Comparison of ENCODE assay signal across 23 cellular contexts in the genomic region with DNA sequence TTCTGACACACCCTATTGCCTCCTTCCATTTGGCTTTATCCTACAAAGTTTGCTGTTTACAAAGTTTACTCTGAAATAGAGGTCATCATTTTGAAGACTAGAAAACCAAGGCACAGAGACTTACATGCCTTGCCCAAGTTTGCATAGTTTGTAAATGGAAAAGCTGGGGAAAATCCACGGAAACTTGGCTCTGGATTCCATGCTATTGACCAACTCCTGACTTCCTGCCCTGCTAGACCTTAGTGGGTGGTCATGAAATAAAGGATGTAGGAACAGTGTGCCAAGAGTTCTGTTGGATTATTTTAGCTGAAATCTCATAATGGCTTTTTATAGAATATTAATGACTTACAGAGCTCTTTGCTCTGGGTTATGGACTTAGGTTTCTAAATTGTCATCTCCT.
"Had no signal": no experiment of that assay in that cellular context is flagged by ENCODE, and none has a peak within 500 bp of the region (broad histone marks: within the 10 kb centered on the region; RNA-seq: fewer than 3 reads in every experiment).

No MANE protein-coding gene starts in this region.

- ATAC-seq: activated CD8-positive, alpha-beta T cell treated with anti-CD3 and anti-CD28 coated beads, Interleukin-2, amount 10 ng/mL, durations not matched to agents 7 days and 5 days; activated naive CD4-positive, alpha-beta T cell treated with anti-CD3 and anti-CD28 coated beads, Interleukin-2, amount 50 U/mL, for 72 hours; activated T-cell treated with anti-CD3 and anti-CD28 coated beads, Interleukin-2, amount 50 U/mL, for 72 hours; foreskin keratinocyte; left ventricle myocardium superior; natural killer cell treated with Interleukin-12 subunit alpha and Interleukin-12 subunit beta and Interleukin-15 and Interleukin-18, amount 100 ng/mL, for 72 hours; stimulated activated naive B cell treated with anti-CD40 and anti-IgM and Interleukin-4, amounts not matched to agents 10 μg/mL and 1 μg/mL and 100 μg/mL, for 72 hours had no signal

- DNase-seq: activated B cell treated with CpG ODN at 0.5 μM for 24 hours; activated CD4-positive, alpha-beta T cell treated with anti-CD3 and anti-CD28 coated beads for 48 hours; activated CD8-positive, alpha-beta memory T cell treated with anti-CD3 and anti-CD28 coated beads, Interleukin-2, amount 50 U/mL, for 48 hours; activated CD8-positive, alpha-beta T cell treated with anti-CD3 and anti-CD28 coated beads, Interleukin-2, amount 10 ng/mL, durations not matched to agents 7 days and 5 days; activated gamma-delta T cell; activated T-cell treated with anti-CD3 and anti-CD28 coated beads, Interleukin-2, amount 50 U/mL, for 72 hours; amygdala; brain microvascular endothelial cell; effector memory CD4-positive, alpha-beta T cell; foreskin keratinocyte; glutamatergic neuron; kidney glomerular epithelial cell; left ventricle myocardium superior; mesendoderm; posterior cingulate gyrus; stimulated activated CD4-positive, alpha-beta T cell treated with anti-CD3 and anti-CD28 coated beads, Interleukin-15, amount 100 ng/mL, for 24 hours; stimulated activated CD4-positive, alpha-beta T cell treated with anti-CD3 and anti-CD28 coated beads, Interleukin-4, amount 100 ng/mL, for 1 hour; stimulated activated naive B cell treated with anti-CD40 and anti-IgM and Interleukin-4, amounts not matched to agents 10 μg/mL and 1 μg/mL and 100 μg/mL, for 72 hours; transverse colon had no signal

- H3K4me3 ChIP-seq: skin epidermis, transverse colon, vagina had no signal
